ENCODE assay signal across 1 cellular context in the genomic region with DNA sequence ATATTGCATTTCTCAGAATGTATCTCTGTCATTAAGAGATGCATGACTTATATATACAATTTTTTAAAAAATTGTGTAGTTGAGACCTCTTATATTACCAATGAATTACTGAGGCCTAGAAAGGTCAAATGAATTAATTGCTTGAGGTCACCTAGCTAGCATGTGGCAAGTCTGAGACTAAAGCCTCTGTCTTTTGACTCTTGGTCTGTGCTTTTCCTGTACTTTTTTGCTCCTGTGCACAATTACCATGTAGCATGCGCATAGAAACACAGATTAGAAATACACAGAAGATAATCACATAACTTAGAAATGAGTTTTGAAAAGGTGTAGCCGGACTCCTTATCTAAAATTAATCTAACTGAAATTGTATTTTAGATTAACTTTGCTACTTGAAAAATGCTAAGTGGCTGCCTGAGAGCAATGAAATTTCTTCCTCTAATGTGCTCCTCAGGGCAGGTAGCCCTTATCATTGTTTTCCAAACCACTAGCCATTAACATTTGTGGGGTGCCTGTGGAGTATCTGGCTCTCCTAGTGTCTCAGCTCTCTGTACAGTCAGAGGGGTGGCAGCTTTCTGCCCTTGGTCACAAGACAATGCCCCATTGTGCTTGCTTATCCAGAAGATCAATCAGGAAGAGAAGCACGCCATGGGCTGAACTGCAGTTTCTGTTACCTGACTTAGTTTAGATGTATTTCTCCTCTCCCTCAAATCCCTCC.
TF ChIP-seq lines count a peak whose summit lies in the region.

No MANE protein-coding gene starts in this region.

TF ChIP-seq in H1, 55 proteins besides CTCF, POLR2A, EP300 and RAD21:
- TF ChIP-seq ATF2 (IDR thresholded peaks at IDR 0.05; ENCODE audit: low read length) (no peak), HDAC2 (IDR thresholded peaks at IDR 0.05; ENCODE audit: borderline replicate concordance in 1 of 2, low read depth in 2 of 2, low read length in 2 of 2) (peak in 1 of 2 experiments; percentile 89; a peak in 1 of 4 replicates), NANOG (IDR thresholded peaks at IDR 0.05; ENCODE audit: insufficient read depth, low read depth, low read length, poor library complexity, severe bottlenecking) (peak; percentile 66)
